In the genomic region with DNA sequence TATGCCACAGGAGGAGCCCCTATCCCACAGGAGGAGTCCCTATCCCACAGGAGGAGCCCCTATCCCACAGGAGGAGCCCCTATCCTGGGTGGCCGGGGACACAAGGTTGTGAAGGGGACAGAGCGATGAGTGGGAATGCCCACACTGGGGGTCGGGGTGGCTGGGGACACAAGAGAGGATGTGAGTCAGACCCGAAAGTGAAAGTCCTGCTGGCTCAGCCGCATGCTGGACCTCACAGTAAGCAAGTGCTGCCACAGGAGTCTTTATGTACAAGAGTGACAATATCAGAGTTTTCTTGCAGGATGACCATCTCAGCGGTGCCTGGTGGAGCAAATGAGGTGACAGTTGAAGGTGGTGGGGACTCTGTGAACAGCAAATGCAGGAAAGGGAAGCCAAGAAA, we compare ENCODE assay signal across 8 cellular contexts.
A peak's percentile ranks its signal among the peaks of the same experiment; 100 is the strongest.
DNase-seq lines count a peak whose midpoint lies in the region; ATAC-seq and TF ChIP-seq lines count a peak whose summit lies in the region.

No MANE protein-coding gene starts in this region.

- ATAC-seq in GM21367 (IDR thresholded peaks at IDR 0.05; ENCODE audit: unreplicated experiment) = peak; percentile 71

- DNase-seq in Karpas-422 = peak; percentile 57
- peak; percentile 61 for DNase-seq in astrocyte of the spinal cord (ENCODE audit: low read depth, low spot score)
- peak; percentile 19 for DNase-seq in skeletal muscle cell (ENCODE audit: low read depth)
- DNase-seq in NCI-H510A (lab: John Stamatoyannopoulos, UW) = no peak
- no peak for DNase-seq in dedifferentiated amniotic fluid mesenchymal stem cell (ENCODE audit: extremely low spot score)
- DNase-seq in occipital lobe (lab: John Stamatoyannopoulos, UW) = no peak

- H3K79me2 ChIP-seq in Karpas-422 (ENCODE audit: low read length) = no peaks in the 10 kb centered on the region

- peaks cover 6% of the 10 kb centered on the region; the same call in 1 of the 2 replicates for H3K4me1 ChIP-seq in Karpas-422 (ENCODE audit: low read length)

- in situ Hi-C loops in astrocyte of the spinal cord (cut with HindIII; ENCODE audit: low sequenced_read_pairs) = no loop called here

- no peak for TF ChIP-seq CTCF in astrocyte of the spinal cord (IDR thresholded peaks at IDR 0.05; ENCODE audit: low read depth, low read length)

- H3K4me2 ChIP-seq in Karpas-422 (ENCODE audit: low read depth, low read length, poor library complexity, severe bottlenecking) = peak overlapping the region; percentile 62

- no peaks in the 10 kb centered on the region for H3K36me3 ChIP-seq in Karpas-422 (ENCODE audit: insufficient read depth, low read length)

- no peaks in the 10 kb centered on the region for H3K27me3 ChIP-seq in Karpas-422 (ENCODE audit: low read length)

- H3K27ac ChIP-seq in Karpas-422 (ENCODE audit: low read length) = no peak overlapping the region

- H3K9ac ChIP-seq in Karpas-422 (ENCODE audit: low read length) = peak overlapping the region; percentile 45

- H2AFZ ChIP-seq in Karpas-422 (ENCODE audit: low read length) = peak overlapping the region; percentile 48; the same call in 1 of the 2 replicates

- H3K4me3 ChIP-seq in GM08714 (ENCODE audit: low read length) (peak overlapping the region; percentile 19; the same call in 1 of the 2 replicates), Karpas-422 (ENCODE audit: low read length) (peak overlapping the region; percentile 43; the same call in 1 of the 2 replicates), astrocyte of the spinal cord (ENCODE audit: low read depth, low read length) (no peak overlapping the region), skeletal muscle cell (ENCODE audit: low read depth, low read length) (peak overlapping the region; percentile 17)

- H3K9me3 ChIP-seq in Karpas-422 (ENCODE audit: low read length) = no peaks in the 10 kb centered on the region

- no peaks in the 10 kb centered on the region for H4K20me1 ChIP-seq in Karpas-422 (ENCODE audit: insufficient read depth, low read depth, low read length)

- no peaks in the 10 kb centered on the region for H3K9me2 ChIP-seq in Karpas-422 (replicated peaks; ENCODE audit: insufficient read depth, low read length)

Comparison
In these comparisons a context has a peak if more than half of its experiments do, and no peak if none do; other contexts are left out.
1. DNase-seq: peak in Karpas-422 (single experiment), astrocyte of the spinal cord (single experiment) and skeletal muscle cell (single experiment); none in NCI-H510A (single experiment), dedifferentiated amniotic fluid mesenchymal stem cell (single experiment) and occipital lobe (single experiment).